Comparison of ENCODE assay signal across 25 cellular contexts in the genomic region with DNA sequence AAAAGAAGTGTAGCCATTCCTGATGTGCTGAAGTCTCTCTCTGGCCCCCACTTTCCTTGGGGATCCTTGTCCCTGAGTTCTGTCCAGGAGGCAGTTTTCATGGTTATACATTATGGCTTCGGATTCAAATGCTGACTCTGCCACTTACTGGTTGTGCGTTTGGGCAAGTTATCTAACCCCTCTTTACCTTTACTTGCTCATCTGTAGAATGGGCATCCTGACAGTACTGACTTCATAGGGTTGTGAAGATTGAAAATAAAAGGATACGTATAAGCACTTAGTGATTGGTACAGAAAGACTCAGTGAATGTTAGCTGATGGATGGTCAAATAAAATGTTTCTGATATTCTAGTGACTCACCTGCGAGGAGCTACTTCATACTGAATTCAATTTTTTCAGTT.
A peak's percentile ranks its signal among the peaks of the same experiment; 100 is the strongest.
DNase-seq lines count a peak whose midpoint lies in the region; ATAC-seq, FAIRE-seq and TF ChIP-seq lines count a peak whose summit lies in the region.
"Had no signal": no experiment of that assay in that cellular context is flagged by ENCODE, and none has a peak within 500 bp of the region (broad histone marks: within the 10 kb centered on the region; RNA-seq: fewer than 3 reads in every experiment).

No MANE protein-coding gene starts in this region.

- CTCF ChIA-PET in IMR-90 (lab: Yijun Ruan, JAX) (no interaction called here), K562 (lab: Yijun Ruan, JAX; ENCODE audit: low intra/inter-chr PET ratio) (no interaction called here)

- H3K9me3 ChIP-seq in IMR-90 (ENCODE audit: control insufficient read depth, insufficient read depth, low read length) (no peaks in the 10 kb centered on the region), K562 (replicated peaks; ENCODE audit: control insufficient read depth, insufficient read depth, low read depth, low read length) (no peaks in the 10 kb centered on the region), osteoblast (ENCODE audit: low read depth, low read length) (no peaks in the 10 kb centered on the region)
- H3K9me3 ChIP-seq: MG63 had no signal

- in situ Hi-C loops in IMR-90 (cut with MboI; ENCODE audit: low sequenced_read_pairs) (no loop called here), K562 (cut with MboI) (no loop called here)

- H2AK5ac ChIP-seq in IMR-90 (ENCODE audit: low read depth, low read length), result peak overlapping the region; percentile 36; the same call in 1 of the 2 replicates

- no peak overlapping the region for H2AK9ac ChIP-seq in IMR-90 (replicated peaks; ENCODE audit: low read depth, low read length, poor library complexity)

- no peak for TF ChIP-seq EP300 in K562 (IDR thresholded peaks at IDR 0.05; ENCODE audit: low read length)

- no peak overlapping the region for H3K4me3 ChIP-seq in ACC112 (ENCODE audit: low read depth, low read length)
- H3K4me3 ChIP-seq in IMR-90 (ENCODE audit: insufficient read depth, low read depth, low read length), result no peak overlapping the region
- H3K4me3 ChIP-seq in K562, result no peak overlapping the region
- no peak overlapping the region for H3K4me3 ChIP-seq in osteoblast (ENCODE audit: insufficient read depth, low read length)
- H3K4me3 ChIP-seq: MG63, SK-N-MC had no signal

- H4K8ac ChIP-seq in IMR-90 (ENCODE audit: low read depth in 2 of 2, low read length in 2 of 2), result peak overlapping the region in 1 of 2 experiments; percentile 72; a peak in 2 of 4 replicates

- ATAC-seq in IMR-90 (ENCODE audit: low read depth), result no peak
- ATAC-seq in K562, result no peak
- no peak for ATAC-seq in GM19023 (IDR thresholded peaks at IDR 0.05; ENCODE audit: unreplicated experiment)
- ATAC-seq in sciatic nerve, result no peak
- ATAC-seq: Panc1 had no signal

- WGBS in IMR-90 (ENCODE audit: extremely low coverage in 2 of 2, insufficient read length in 1 of 2), 2 experiments, result no CpG with 5 or more reads among the region's 4 CpGs
- 91% methylated on average over 4 of the region's 4 CpGs for WGBS in K562 (ENCODE audit: insufficient coverage, low coverage, missing lambda C conversion rate)

- peak overlapping the region; percentile 87 for H2BK20ac ChIP-seq in IMR-90 (ENCODE audit: low read depth, low read length)

- no peak for TF ChIP-seq POLR2A in IMR-90 (IDR thresholded peaks at IDR 0.05; ENCODE audit: low read depth, low read length)
- TF ChIP-seq POLR2A in K562 (conservative IDR thresholded peaks at IDR 0.05), result no peak

- H3K23ac ChIP-seq in IMR-90 (ENCODE audit: low read depth, low read length), result no peak overlapping the region; the same call in 1 of the 2 replicates

- peak overlapping the region; percentile 71; the same call in 1 of the 2 replicates for H2BK120ac ChIP-seq in IMR-90 (ENCODE audit: low read depth, low read length)

- H3K14ac ChIP-seq in IMR-90 (replicated peaks; ENCODE audit: low read depth, low read length), result peak overlapping the region; percentile 87

- TF ChIP-seq CTCF in IMR-90 (conservative IDR thresholded peaks at IDR 0.05; ENCODE audit: low read depth, low read length) (no peak), K562 (IDR thresholded peaks at IDR 0.05 in 2 of 3, conservative IDR thresholded peaks at IDR 0.05 in 1 of 3; ENCODE audit: insufficient read depth in 2 of 3, low read depth in 1 of 3, low read length in 3 of 3) (no peak), osteoblast (IDR thresholded peaks at IDR 0.05; ENCODE audit: extremely low read depth, low read depth, low read length) (no peak)

- H3K9me1 ChIP-seq in IMR-90 (ENCODE audit: insufficient read depth, low read length), result peaks cover 28% of the 10 kb centered on the region
- no peaks in the 10 kb centered on the region for H3K9me1 ChIP-seq in K562 (ENCODE audit: control insufficient read depth, insufficient read depth, low read length)

- H2BK15ac ChIP-seq in IMR-90 (ENCODE audit: low read depth, low read length), result peak overlapping the region; percentile 35; the same call in 2 of the 3 replicates

- intact Hi-C loops in IMR-90 (cut with micrococcal nuclease), result no loop called here
- intact Hi-C loops in K562 (cut with micrococcal nuclease), result no loop called here
- intact Hi-C loops in sciatic nerve (cut with DNase I), result no loop called here

- BruUV-seq in IMR-90 (replicated peaks; lab: Mats Ljungman, UMichigan) (no TSS peak), K562 (replicated peaks; lab: Mats Ljungman, UMichigan) (no TSS peak)

- H3K4ac ChIP-seq in IMR-90 (ENCODE audit: low read depth, low read length), result peak overlapping the region; percentile 65

- POLR2A ChIA-PET in IMR-90 (lab: Charles Lee; ENCODE audit: unreplicated experiment) (no interaction called here), K562 (lab: Yijun Ruan, JAX) (interaction anchor here (0.6 to 0.9 kb wide), 4 partner anchors 12 to 39 kb away, joined by 3 read pairs; no protein-coding TSS in a partner anchor)

- dilution Hi-C loops in IMR-90 (cut with HindIII; ENCODE audit: low sequenced_read_pairs, unreplicated experiment), result no loop called here

- H3K79me2 ChIP-seq in ACC112 (ENCODE audit: control insufficient read depth, insufficient read depth, low read length, unreplicated experiment) (peaks cover 62% of the 10 kb centered on the region), K562 (ENCODE audit: control insufficient read depth, insufficient read depth, low read length) (peaks cover 85% of the 10 kb centered on the region), osteoblast (ENCODE audit: insufficient read depth, low read length) (peaks cover 82% of the 10 kb centered on the region)

- FAIRE-seq in K562 (lab: Jason Lieb, UNC), result no peak
- FAIRE-seq: A204.1 had no signal

- peaks cover 42 to 66% of the 10 kb centered on the region in 2 experiments for H3K79me1 ChIP-seq in IMR-90 (ENCODE audit: low read depth in 1 of 2, low read length in 2 of 2)

- H4K20me1 ChIP-seq in IMR-90 (ENCODE audit: insufficient read depth, low read length), result peaks cover 23% of the 10 kb centered on the region
- H4K20me1 ChIP-seq in K562 (replicated peaks; ENCODE audit: control insufficient read depth, insufficient read depth, low read length), result no peaks in the 10 kb centered on the region; the same call in 1 of the 2 replicates
- H4K20me1 ChIP-seq in osteoblast (ENCODE audit: insufficient read depth, low read length), result peaks cover 6% of the 10 kb centered on the region

- no peaks in the 10 kb centered on the region for H3K27me3 ChIP-seq in ACC112 (ENCODE audit: insufficient read depth, low read length)
- H3K27me3 ChIP-seq in IMR-90 (ENCODE audit: control insufficient read depth, insufficient read depth, low read length), result no peaks in the 10 kb centered on the region
- no peaks in the 10 kb centered on the region for H3K27me3 ChIP-seq in K562 (ENCODE audit: control insufficient read depth in 2 of 2, insufficient read depth in 2 of 2, low read length in 2 of 2)
- H3K27me3 ChIP-seq in osteoblast (ENCODE audit: insufficient read depth, low read length), result no peaks in the 10 kb centered on the region
- H3K27me3 ChIP-seq: MG63 had no signal

- DNase-seq in IMR-90 (no peak), K562 (ENCODE audit: extremely low read depth in 1 of 4, low spot score in 3 of 4) (no peak), osteoblast (ENCODE audit: insufficient read length, low spot score, missing footprints) (no peak), DMS153 treated with DMSO at 0.1 percent for 48 hours (lab: John Stamatoyannopoulos, UW; ENCODE audit: unreplicated experiment) (no peak), sciatic nerve (ENCODE audit: low spot score) (no peak)
- DNase-seq: C1 segment of cervical spinal cord; CD4-positive, alpha-beta memory T cell; DND-41; H7; KG1; MG63; NCI-H1105 treated with DMSO at 0.1 percent for 48 hours; NCI-H146; NCI-H1930; NCI-H446; NCI-H526; NCI-H82; NK-92 treated with Interleukin-12 subunit alpha and Interleukin-12 subunit beta, amount 100 ng/mL, for 24 hours; SIG-M5; SW 1271 had no signal

- H3K9ac ChIP-seq in IMR-90 (ENCODE audit: low read depth, low read length), result no peak overlapping the region
- H3K9ac ChIP-seq in K562 (ENCODE audit: insufficient read depth in 1 of 2, low read depth in 2 of 2, low read length in 2 of 2), result no peak overlapping the region

- TF ChIP-seq RAD21 in IMR-90 (IDR thresholded peaks at IDR 0.05; ENCODE audit: low read length), result no peak
- TF ChIP-seq RAD21 in K562 (CRISPR knock-in tag; conservative IDR thresholded peaks at IDR 0.05 in 1 of 2, IDR thresholded peaks at IDR 0.05 in 1 of 2), result no peak

- no peak overlapping the region; the same call in 1 of the 2 replicates for H3K18ac ChIP-seq in IMR-90 (ENCODE audit: low read depth, low read length)

- H3K4me2 ChIP-seq in IMR-90 (ENCODE audit: low read depth, low read length) (no peak overlapping the region), K562 (ENCODE audit: insufficient read depth, low read length) (no peak overlapping the region), osteoblast (ENCODE audit: insufficient read depth, low read length) (no peak overlapping the region)

- no peak overlapping the region for H3K56ac ChIP-seq in IMR-90 (ENCODE audit: extremely low read depth, insufficient read depth, low read length)

- peaks cover 3% of the 10 kb centered on the region; the same call in 1 of the 2 replicates for H3K36me3 ChIP-seq in ACC112 (ENCODE audit: insufficient read depth, low read length)
- H3K36me3 ChIP-seq in IMR-90 (ENCODE audit: control insufficient read depth, insufficient read depth, low read length), result peaks cover 3% of the 10 kb centered on the region; the same call in 1 of the 2 replicates
- peaks cover 87% of the 10 kb centered on the region for H3K36me3 ChIP-seq in K562 (ENCODE audit: control insufficient read depth, insufficient read depth, low read length)
- H3K36me3 ChIP-seq in osteoblast (ENCODE audit: insufficient read depth, low read length), result peaks cover 11% of the 10 kb centered on the region

- H3K4me1 ChIP-seq in ACC112 (ENCODE audit: control insufficient read depth, insufficient read depth, low read length, unreplicated experiment) (peaks cover 42% of the 10 kb centered on the region), IMR-90 (ENCODE audit: control insufficient read depth, insufficient read depth, low read length) (peaks cover 19% of the 10 kb centered on the region), K562 (replicated peaks in 1 of 2; ENCODE audit: control insufficient read depth in 2 of 2, insufficient read depth in 2 of 2, low read length in 2 of 2) (no peaks in the 10 kb centered on the region), osteoblast (ENCODE audit: insufficient read depth, low read length) (peaks cover 35% of the 10 kb centered on the region)

- H3K27ac ChIP-seq in ACC112 (ENCODE audit: low read depth, low read length) (peak overlapping the region; percentile 86), IMR-90 (ENCODE audit: insufficient read depth, low read length) (no peak overlapping the region), K562 (ENCODE audit: extremely low read depth, low read depth, low read length) (no peak overlapping the region), osteoblast (ENCODE audit: low read depth, low read length) (peak overlapping the region; percentile 95)
- H3K27ac ChIP-seq: SK-N-MC had no signal

- H2BK5ac ChIP-seq in IMR-90 (ENCODE audit: low read depth, low read length, poor library complexity, severe bottlenecking), result peak overlapping the region; percentile 29

- H2AFZ ChIP-seq in ACC112 (ENCODE audit: low read length, unreplicated experiment) (no peak overlapping the region), IMR-90 (replicated peaks; ENCODE audit: low read length, poor library complexity) (no peak overlapping the region), K562 (ENCODE audit: low read depth, low read length) (no peak overlapping the region), osteoblast (ENCODE audit: low read length) (no peak overlapping the region)

- no peak overlapping the region for H4K5ac ChIP-seq in IMR-90 (ENCODE audit: low read depth, low read length)

- peak overlapping the region; percentile 16 for H4K91ac ChIP-seq in IMR-90 (ENCODE audit: insufficient read depth, low read depth, low read length)

Comparison
In these comparisons a context has a peak if more than half of its experiments do, and no peak if none do; other contexts are left out.
1. H3K27ac ChIP-seq: peak in ACC112 (single experiment) and osteoblast (single experiment); none in IMR-90 (single experiment) and K562 (single experiment).